9 cellular contexts compared by ENCODE assay signal in the genomic region with DNA sequence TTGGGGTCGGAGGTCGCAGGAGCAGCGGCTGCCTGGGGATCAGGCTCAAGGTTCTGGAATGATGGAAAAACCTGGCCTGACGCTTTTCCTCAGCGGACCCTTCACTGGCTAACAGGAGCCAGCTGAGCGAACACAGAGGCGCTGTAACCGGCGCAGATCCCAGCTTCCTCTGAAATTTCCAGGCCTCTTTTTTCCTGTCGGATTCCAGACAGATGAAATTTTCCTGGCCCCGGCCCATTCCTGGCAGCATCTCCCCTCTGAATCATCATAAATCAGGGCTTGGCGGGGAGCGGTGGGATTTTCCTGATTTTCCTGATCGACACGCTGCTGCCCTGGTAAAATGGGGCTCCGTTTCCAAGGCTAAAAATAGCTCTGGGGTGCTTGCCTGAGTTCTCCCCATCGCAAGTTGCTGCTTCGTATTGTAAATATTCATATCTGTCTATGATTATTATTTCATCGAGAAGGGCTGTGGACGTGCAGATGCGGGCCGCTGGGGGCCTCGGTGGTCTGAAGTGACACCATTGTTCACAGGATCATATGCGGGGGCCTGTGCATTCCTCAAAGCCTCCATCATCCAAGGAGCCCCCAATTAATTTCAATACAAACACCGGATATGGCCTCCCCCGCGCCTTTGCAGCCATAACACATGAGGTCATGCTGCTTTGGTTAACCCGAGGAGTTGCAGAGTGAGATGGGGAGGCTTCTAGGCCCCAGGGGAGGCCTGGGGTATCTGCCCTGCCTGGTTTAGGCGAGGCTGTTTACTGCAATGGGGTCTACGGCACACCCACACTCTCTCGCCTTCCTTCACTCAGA. TPM values are rescaled to one million over a fixed set of nuclear protein-coding genes. Genes with fewer than 3 reads are reported as not detected.
DNase-seq lines count a peak whose midpoint lies in the region; ATAC-seq and TF ChIP-seq lines count a peak whose summit lies in the region.
"Had no signal": no experiment of that assay in that cellular context is flagged by ENCODE, and none has a peak within 500 bp of the region (broad histone marks: within the 10 kb centered on the region; RNA-seq: fewer than 3 reads in every experiment).

No MANE protein-coding gene starts in this region.

- TF ChIP-seq CTCF in lower lobe of right lung (IDR thresholded peaks at IDR 0.05): no peak
- TF ChIP-seq CTCF in thyroid gland (IDR thresholded peaks at IDR 0.05): no peak
- no peak for TF ChIP-seq CTCF in GM13977 (IDR thresholded peaks at IDR 0.05; ENCODE audit: extremely low read depth, insufficient read depth, missing control alignments)

- ATAC-seq in lower lobe of right lung (peak; percentile 61 to 65), HG03159 (IDR thresholded peaks at IDR 0.05; ENCODE audit: unreplicated experiment) (no peak), GM21737 (IDR thresholded peaks at IDR 0.05; ENCODE audit: unreplicated experiment) (no peak)

- H3K4me3 ChIP-seq in HUES6 (ENCODE audit: low read depth, low read length) (no peak overlapping the region), lower lobe of right lung (peak overlapping the region; percentile 1), thyroid gland (replicated peaks in 1 of 3) (no peak overlapping the region)

- WGBS in thyroid gland, 2 donors: 63 to 68% methylated on average over 29 to 31 of the region's 31 CpGs

- H3K4me1 ChIP-seq in HUES6 (ENCODE audit: control insufficient read depth, insufficient read depth, low read length) (peaks cover 16% of the 10 kb centered on the region), lower lobe of right lung (peaks cover 23% of the 10 kb centered on the region), thyroid gland (peaks cover 0 to 7% of the 10 kb centered on the region in 2 donors)

- peak overlapping the region; percentile 44; the same call in 1 of the 2 replicates for H3K27ac ChIP-seq in HUES6 (ENCODE audit: low read depth, low read length)
- H3K27ac ChIP-seq in lower lobe of right lung: peak overlapping the region; percentile 73
- H3K27ac ChIP-seq in thyroid gland: peak overlapping the region; percentile 36 to 73 (median 55)
- H3K27ac ChIP-seq: WERI-Rb-1 had no signal

- DNase-seq in dermis microvascular lymphatic vessel endothelial cell (ENCODE audit: low read depth in 2 of 2) (peak; percentile 86 to 95), lower lobe of right lung (peak; percentile 50), thyroid gland (peak; percentile 18 to 27), GM13977 (ENCODE audit: low spot score) (no peak), T-helper 2 cell (no peak)
- DNase-seq: WERI-Rb-1 had no signal

- TF ChIP-seq POLR2A in thyroid gland (IDR thresholded peaks at IDR 0.05): no peak

- no peaks in the 10 kb centered on the region for H3K27me3 ChIP-seq in HUES6 (ENCODE audit: control insufficient read depth, insufficient read depth, low read length)
- H3K27me3 ChIP-seq in lower lobe of right lung (ENCODE audit: low read depth): no peaks in the 10 kb centered on the region
- no peaks in the 10 kb centered on the region for H3K27me3 ChIP-seq in thyroid gland

- no peaks in the 10 kb centered on the region; the same call in 1 of the 2 replicates for H3K9me3 ChIP-seq in HUES6 (ENCODE audit: control insufficient read depth, insufficient read depth, low read depth, low read length)
- H3K9me3 ChIP-seq in lower lobe of right lung: no peaks in the 10 kb centered on the region
- no peaks in the 10 kb centered on the region for H3K9me3 ChIP-seq in thyroid gland

- H3K36me3 ChIP-seq in HUES6 (ENCODE audit: control insufficient read depth, insufficient read depth, low read length) (no peaks in the 10 kb centered on the region), lower lobe of right lung (no peaks in the 10 kb centered on the region), thyroid gland (no peaks in the 10 kb centered on the region)
- H3K36me3 ChIP-seq: WERI-Rb-1 had no signal

- H3K9ac ChIP-seq in HUES6 (ENCODE audit: low read length): peak overlapping the region; percentile 28

- in situ Hi-C loops in GM13977 (cut with MboI; ENCODE audit: low pct_unique_long_range_greater_than_20kb, low sequenced_read_pairs, unreplicated experiment): no loop called here

- intact Hi-C loops in lower lobe of right lung (cut with DNase I) (no loop called here), thyroid gland (cut with DNase I) (no loop called here)

RNA-seq across cellular contexts. Expression of gene ETV4, which starts 45.8 kb away (rescaled TPM):
- 7.2 TPM in 2 replicates for total RNA-seq in dermis microvascular lymphatic vessel endothelial cell
- total RNA-seq in lower lobe of right lung: 2.2 TPM
- 1 to 10 TPM; 1.1 to 9.0 (median 5.3) TPM for total RNA-seq in thyroid gland

Comparison
In these comparisons a context has a peak if more than half of its experiments do, and no peak if none do; other contexts are left out.
1. DNase-seq: peak in dermis microvascular lymphatic vessel endothelial cell (2 of 2), lower lobe of right lung (single experiment) and thyroid gland (2 of 2); none in GM13977 (single experiment) and T-helper 2 cell (0 of 5).
2. ATAC-seq: peak in lower lobe of right lung (2 of 2); none in HG03159 (single experiment) and GM21737 (single experiment).
3. Peak in every context shown above with its lines, with median percentiles within 50 percentile points of each other: H3K27ac ChIP-seq.